ENCODE assay signal across 30 cellular contexts in genomic region chr11:87057749-87058148, GRCh38.
"Had no signal": no experiment of that assay in that cellular context is flagged by ENCODE, and none has a peak within 500 bp of the region (broad histone marks: within the 10 kb centered on the region; RNA-seq: fewer than 3 reads in every experiment).

No MANE protein-coding gene starts in this region.

- H3K27ac ChIP-seq: cardiac muscle cell, heart left ventricle, lower lobe of right lung, pancreas, prostate gland, tibial nerve had no signal

- H3K4me1 Mint-ChIP-seq: brain had no signal

- H3K4me1 ChIP-seq: pancreas, prostate gland had no signal

- H3K9me3 Mint-ChIP-seq: activated naive CD4-positive, alpha-beta T cell treated with anti-CD3 and anti-CD28 coated beads, Interleukin-2, amount 50 U/mL, for 72 hours; activated T-cell treated with anti-CD3 and anti-CD28 coated beads, Interleukin-2, amount 50 U/mL, for 72 hours; effector memory CD8-positive, alpha-beta T cell; neural crest cell; stimulated activated memory B cell treated with anti-CD40 and anti-IgM and Interleukin-4, amounts not matched to agents 10 μg/mL and 1 μg/mL and 100 μg/mL, for 72 hours had no signal

- H3K27ac Mint-ChIP-seq: activated naive CD4-positive, alpha-beta T cell treated with anti-CD3 and anti-CD28 coated beads, Interleukin-2, amount 50 U/mL, for 72 hours; activated T-cell treated with anti-CD3 and anti-CD28 coated beads, Interleukin-2, amount 50 U/mL, for 72 hours; effector memory CD8-positive, alpha-beta T cell; stimulated activated memory B cell treated with anti-CD40 and anti-IgM and Interleukin-4, amounts not matched to agents 10 μg/mL and 1 μg/mL and 100 μg/mL, for 72 hours; stimulated activated naive CD8-positive, alpha-beta T cell treated with anti-CD3 and anti-CD28 coated beads, Interleukin-15, amount 100 ng/mL, for 72 hours had no signal

- H3K36me3 ChIP-seq: cardiac muscle cell, heart left ventricle, lower lobe of right lung, pancreas, prostate gland, tibial nerve had no signal

- H3K9me3 ChIP-seq: heart left ventricle, lower lobe of right lung, pancreas, prostate gland had no signal

- H3K4me3 Mint-ChIP-seq: activated T-cell treated with anti-CD3 and anti-CD28 coated beads, Interleukin-2, amount 50 U/mL, for 72 hours; brain; effector memory CD8-positive, alpha-beta T cell; naive thymus-derived CD8-positive, alpha-beta T cell; neural crest cell; stimulated activated memory B cell treated with anti-CD40 and anti-IgM and Interleukin-4, amounts not matched to agents 10 μg/mL and 1 μg/mL and 100 μg/mL, for 72 hours; stimulated activated naive CD8-positive, alpha-beta T cell treated with anti-CD3 and anti-CD28 coated beads, Interleukin-15, amount 100 ng/mL, for 72 hours had no signal

- H3K27me3 ChIP-seq: cardiac muscle cell, heart left ventricle, pancreas, tibial nerve had no signal

- H3K36me3 Mint-ChIP-seq: activated naive CD4-positive, alpha-beta T cell treated with anti-CD3 and anti-CD28 coated beads, Interleukin-2, amount 50 U/mL, for 72 hours had no signal

- H3K27me3 Mint-ChIP-seq: effector memory CD8-positive, alpha-beta T cell; naive thymus-derived CD8-positive, alpha-beta T cell; stimulated activated memory B cell treated with anti-CD40 and anti-IgM and Interleukin-4, amounts not matched to agents 10 μg/mL and 1 μg/mL and 100 μg/mL, for 72 hours; stimulated activated naive CD8-positive, alpha-beta T cell treated with anti-CD3 and anti-CD28 coated beads, Interleukin-15, amount 100 ng/mL, for 72 hours had no signal

- DNase-seq: activated CD4-positive, alpha-beta T cell treated with anti-CD3 and anti-CD28 coated beads for 4 hours; activated CD4-positive, alpha-beta T cell treated with anti-CD3 and anti-CD28 coated beads, Interleukin-2, amount 50 U/mL, for 4 hours; activated CD4-positive, CD25-positive, alpha-beta regulatory T cell; activated naive CD4-positive, alpha-beta T cell; activated T-cell treated with anti-CD3 and anti-CD28 coated beads for 4 hours; activated T-cell treated with anti-CD3 and anti-CD28 coated beads, Interleukin-2, amount 50 U/mL, for 72 hours; cortex of kidney; effector memory CD8-positive, alpha-beta T cell; foreskin fibroblast; heart left ventricle; lower lobe of right lung; mesenchymal stem cell; naive thymus-derived CD8-positive, alpha-beta T cell; nucleus accumbens; pancreas; retina; stimulated activated CD4-positive, alpha-beta T cell treated with anti-CD3 and anti-CD28 coated beads, Interleukin-1b, Interleukin-23, amount 100 ng/mL, for 48 hours; stimulated activated CD4-positive, alpha-beta T cell treated with anti-CD3 and anti-CD28 coated beads, Interleukin-4, amount 100 ng/mL, for 4 hours; stimulated activated CD8-positive, alpha-beta memory T cell treated with anti-CD3 and anti-CD28 coated beads, Interleukin-4, amount 100 ng/mL, for 48 hours; stimulated activated naive CD8-positive, alpha-beta T cell treated with anti-CD3 and anti-CD28 coated beads, Interleukin-15, amount 100 ng/mL, for 72 hours; T-helper 2 cell had no signal

- H3K4me3 ChIP-seq: cardiac muscle cell, heart left ventricle, lower lobe of right lung, pancreas, prostate gland, smooth muscle cell, tibial nerve had no signal

- ATAC-seq: activated naive CD4-positive, alpha-beta T cell treated with anti-CD3 and anti-CD28 coated beads, Interleukin-2, amount 50 U/mL, for 72 hours; activated T-cell treated with anti-CD3 and anti-CD28 coated beads, Interleukin-2, amount 50 U/mL, for 72 hours; effector memory CD8-positive, alpha-beta T cell; esophagus mucosa; lower lobe of right lung; naive thymus-derived CD8-positive, alpha-beta T cell; pancreas; stimulated activated memory B cell treated with anti-CD40 and anti-IgM and Interleukin-4, amounts not matched to agents 10 μg/mL and 1 μg/mL and 100 μg/mL, for 72 hours; stimulated activated naive CD8-positive, alpha-beta T cell treated with anti-CD3 and anti-CD28 coated beads, Interleukin-15, amount 100 ng/mL, for 72 hours had no signal
